In the genomic region with DNA sequence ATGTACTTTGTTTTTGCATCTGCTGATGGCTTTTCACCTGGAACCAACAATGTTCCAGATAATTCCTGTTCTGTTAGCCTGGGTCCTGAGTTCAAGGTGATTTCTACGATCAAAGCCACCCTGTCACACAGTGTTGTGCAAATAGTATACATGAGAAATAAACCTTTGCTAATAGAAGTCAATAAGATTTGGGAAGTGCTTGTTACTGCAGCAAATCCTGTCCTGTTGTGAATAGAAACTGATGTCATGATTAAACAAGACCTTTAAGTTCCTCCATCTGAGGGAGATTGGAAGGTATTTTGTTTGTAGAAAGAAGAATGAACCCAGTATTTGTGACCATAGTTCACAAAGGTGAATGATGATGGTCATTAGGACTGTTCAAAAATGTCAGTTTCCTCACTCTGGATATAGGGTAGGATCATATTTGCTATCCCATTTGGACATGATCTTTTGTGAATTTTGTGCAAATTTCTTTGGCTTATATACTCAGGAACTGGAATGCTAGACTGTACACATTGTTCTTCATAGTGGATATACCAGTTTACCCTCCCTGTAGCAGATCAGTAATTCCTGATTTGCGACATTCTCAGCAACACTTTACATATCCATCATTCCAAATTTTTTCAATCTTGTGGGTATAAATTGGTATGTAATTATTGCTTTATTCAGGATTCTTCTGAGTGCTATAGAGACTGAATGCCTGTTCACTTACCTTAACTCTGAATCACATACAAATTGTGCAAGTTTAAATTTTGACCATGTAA, we compare ENCODE assay signal across 21 cellular contexts.
"Had no signal": no experiment of that assay in that cellular context is flagged by ENCODE, and none has a peak within 500 bp of the region (broad histone marks: within the 10 kb centered on the region; RNA-seq: fewer than 3 reads in every experiment).

No MANE protein-coding gene starts in this region.

- H3K79me2 ChIP-seq: hepatocyte had no signal

- H3K27ac Mint-ChIP-seq: naive B cell; nephron; progenitor cell of endocrine pancreas; stimulated activated memory B cell treated with anti-CD40 and anti-IgM and Interleukin-4, amounts not matched to agents 10 μg/mL and 1 μg/mL and 100 μg/mL, for 72 hours; stimulated activated naive CD8-positive, alpha-beta T cell treated with anti-CD3 and anti-CD28 coated beads, Interleukin-15, Interleukin-2, amounts not matched to agents 100 ng/mL and 50 ng/mL, for 24 hours had no signal

- H3K27ac ChIP-seq: dorsolateral prefrontal cortex, esophagus squamous epithelium, gastroesophageal sphincter, hepatocyte, pancreas, tibial artery had no signal

- H3K36me3 ChIP-seq: esophagus squamous epithelium, gastroesophageal sphincter, pancreas, tibial artery had no signal

- ATAC-seq: gastroesophageal sphincter; left colon; left ventricle myocardium superior; pancreas; right cardiac atrium; stimulated activated memory B cell treated with anti-CD40 and anti-IgM and Interleukin-4, amounts not matched to agents 10 μg/mL and 1 μg/mL and 100 μg/mL, for 72 hours had no signal

- H3K9me3 Mint-ChIP-seq: naive B cell; nephron; stimulated activated memory B cell treated with anti-CD40 and anti-IgM and Interleukin-4, amounts not matched to agents 10 μg/mL and 1 μg/mL and 100 μg/mL, for 72 hours had no signal

- FAIRE-seq: pancreas had no signal

- H3K27me3 Mint-ChIP-seq: naive B cell, progenitor cell of endocrine pancreas had no signal

- H3K4me2 ChIP-seq: hepatocyte had no signal

- H3K4me1 Mint-ChIP-seq: naive B cell; nephron; stimulated activated memory B cell treated with anti-CD40 and anti-IgM and Interleukin-4, amounts not matched to agents 10 μg/mL and 1 μg/mL and 100 μg/mL, for 72 hours had no signal

- H3K4me3 ChIP-seq: dorsolateral prefrontal cortex, esophagus squamous epithelium, gastroesophageal sphincter, hepatocyte, lung, pancreas, tibial artery had no signal

- H3K4me1 ChIP-seq: esophagus squamous epithelium, gastroesophageal sphincter, pancreas, tibial artery had no signal

- H3K27me3 ChIP-seq: dorsolateral prefrontal cortex, esophagus squamous epithelium, gastroesophageal sphincter, hepatocyte, pancreas, tibial artery had no signal

- DNase-seq: cortex of kidney; dorsolateral prefrontal cortex; effector CD8-positive, alpha-beta T cell; esophagus squamous epithelium; foreskin fibroblast; left colon; left ventricle myocardium superior; mesendoderm; naive B cell; occipital lobe; pancreas; right cardiac atrium; stimulated activated CD4-positive, alpha-beta T cell treated with anti-CD3 and anti-CD28 coated beads, Interleukin-4, amount 100 ng/mL, for 24 hours; tibial artery had no signal

- H3K36me3 Mint-ChIP-seq: naive B cell; stimulated activated memory B cell treated with anti-CD40 and anti-IgM and Interleukin-4, amounts not matched to agents 10 μg/mL and 1 μg/mL and 100 μg/mL, for 72 hours had no signal

- H3K9me3 ChIP-seq: esophagus squamous epithelium, gastroesophageal sphincter, pancreas, tibial artery had no signal

- H2AFZ ChIP-seq: hepatocyte had no signal

- H3K4me3 Mint-ChIP-seq: naive B cell; nephron; stimulated activated memory B cell treated with anti-CD40 and anti-IgM and Interleukin-4, amounts not matched to agents 10 μg/mL and 1 μg/mL and 100 μg/mL, for 72 hours; stimulated activated naive CD8-positive, alpha-beta T cell treated with anti-CD3 and anti-CD28 coated beads, Interleukin-15, Interleukin-2, amounts not matched to agents 100 ng/mL and 50 ng/mL, for 24 hours had no signal
